Comparison of ENCODE assay signal across 9 cellular contexts in the genomic region with DNA sequence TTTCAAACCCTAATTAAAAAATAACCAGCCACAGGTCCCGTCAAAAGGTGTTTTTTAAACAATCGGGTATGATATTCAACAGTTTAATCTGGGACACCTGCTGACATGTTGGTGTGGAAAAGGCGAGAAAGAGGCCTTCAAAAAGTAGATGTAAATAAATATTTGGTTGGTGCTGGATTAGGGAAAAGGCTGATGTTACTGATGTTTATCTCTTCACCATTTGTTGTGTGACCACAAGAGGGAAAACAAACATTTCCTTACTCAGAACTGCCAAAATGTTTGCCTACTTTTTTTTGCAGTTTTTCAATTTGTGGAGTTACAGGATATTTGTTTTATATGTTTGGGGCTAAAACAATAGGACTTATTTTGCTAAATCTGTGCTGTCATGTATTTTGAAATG. TPM values are rescaled to one million over a fixed set of nuclear protein-coding genes. Genes with fewer than 3 reads are reported as not detected.
DNase-seq lines count a peak whose midpoint lies in the region; ATAC-seq and TF ChIP-seq lines count a peak whose summit lies in the region.
"Had no signal": no experiment of that assay in that cellular context is flagged by ENCODE, and none has a peak within 500 bp of the region (broad histone marks: within the 10 kb centered on the region; RNA-seq: fewer than 3 reads in every experiment).

No MANE protein-coding gene starts in this region.

- intact Hi-C loops in prostate gland (cut with DNase I): no loop called here

- TF ChIP-seq CTCF in fibroblast of villous mesenchyme (IDR thresholded peaks at IDR 0.05; ENCODE audit: insufficient read depth, low read depth, low read length) (no peak), prostate gland (IDR thresholded peaks at IDR 0.05) (peak in 1 of 4 experiments; percentile 20)

- ATAC-seq in SK-N-SH treated with all-trans-retinoic acid at 6 μM for 48 hours: peak; percentile 11; the same call in 1 of the 3 replicates
- ATAC-seq in GM18861 (IDR thresholded peaks at IDR 0.05; ENCODE audit: unreplicated experiment): no peak
- no peak for ATAC-seq in HG03108 (IDR thresholded peaks at IDR 0.05; ENCODE audit: unreplicated experiment)

- DNase-seq in ELR (ENCODE audit: low read depth) (peak; percentile 54), fibroblast of villous mesenchyme (ENCODE audit: low read depth) (peak; percentile 51), prostate gland (ENCODE audit: low spot score) (no peak), amniotic stem cell (lab: John Stamatoyannopoulos, UW) (no peak)
- no peak for DNase-seq in activated CD4-positive, alpha-beta T cell treated with anti-CD3 and anti-CD28 coated beads, Interleukin-2, amount 50 U/mL, for 48 hours
- DNase-seq: NCI-H187 treated with DMSO at 0.1 percent for 48 hours had no signal

- peak overlapping the region; percentile 90 for H3K27ac ChIP-seq in prostate gland

- H3K36me3 ChIP-seq in prostate gland: no peaks in the 10 kb centered on the region

- 4% methylated on average over 3 of the region's 3 CpGs for WGBS in prostate gland

- H3K4me3 ChIP-seq in fibroblast of villous mesenchyme (ENCODE audit: low read depth, low read length) (peak overlapping the region; percentile 68), prostate gland (peak overlapping the region; percentile 66 to 70)

- H3K27me3 ChIP-seq in prostate gland (replicated peaks; ENCODE audit: insufficient read depth): no peaks in the 10 kb centered on the region

- no peaks in the 10 kb centered on the region for H3K4me1 ChIP-seq in prostate gland (replicated peaks)

- H3K9me3 ChIP-seq in prostate gland: no peaks in the 10 kb centered on the region

- no peak for TF ChIP-seq POLR2A in prostate gland (IDR thresholded peaks at IDR 0.05)

TF ChIP-seq in SK-N-SH treated with all-trans-retinoic acid at 6 μM for 48 hours, 23 proteins besides CTCF, POLR2A, EP300 and RAD21:
- TF ChIP-seq RARB (CRISPR knock-in tag; IDR thresholded peaks at IDR 0.05): no peak
- TF ChIP-seq, protein P1, sequence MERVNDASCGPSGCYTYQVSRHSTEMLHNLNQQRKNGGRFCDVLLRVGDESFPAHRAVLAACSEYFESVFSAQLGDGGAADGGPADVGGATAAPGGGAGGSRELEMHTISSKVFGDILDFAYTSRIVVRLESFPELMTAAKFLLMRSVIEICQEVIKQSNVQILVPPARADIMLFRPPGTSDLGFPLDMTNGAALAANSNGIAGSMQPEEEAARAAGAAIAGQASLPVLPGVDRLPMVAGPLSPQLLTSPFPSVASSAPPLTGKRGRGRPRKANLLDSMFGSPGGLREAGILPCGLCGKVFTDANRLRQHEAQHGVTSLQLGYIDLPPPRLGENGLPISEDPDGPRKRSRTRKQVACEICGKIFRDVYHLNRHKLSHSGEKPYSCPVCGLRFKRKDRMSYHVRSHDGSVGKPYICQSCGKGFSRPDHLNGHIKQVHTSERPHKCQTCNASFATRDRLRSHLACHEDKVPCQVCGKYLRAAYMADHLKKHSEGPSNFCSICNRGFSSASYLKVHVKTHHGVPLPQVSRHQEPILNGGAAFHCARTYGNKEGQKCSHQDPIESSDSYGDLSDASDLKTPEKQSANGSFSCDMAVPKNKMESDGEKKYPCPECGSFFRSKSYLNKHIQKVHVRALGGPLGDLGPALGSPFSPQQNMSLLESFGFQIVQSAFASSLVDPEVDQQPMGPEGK (CRISPR knock-in tag; IDR thresholded peaks at IDR 0.05; ENCODE audit: borderline replicate concordance): no peak
- TF ChIP-seq, protein P2, sequence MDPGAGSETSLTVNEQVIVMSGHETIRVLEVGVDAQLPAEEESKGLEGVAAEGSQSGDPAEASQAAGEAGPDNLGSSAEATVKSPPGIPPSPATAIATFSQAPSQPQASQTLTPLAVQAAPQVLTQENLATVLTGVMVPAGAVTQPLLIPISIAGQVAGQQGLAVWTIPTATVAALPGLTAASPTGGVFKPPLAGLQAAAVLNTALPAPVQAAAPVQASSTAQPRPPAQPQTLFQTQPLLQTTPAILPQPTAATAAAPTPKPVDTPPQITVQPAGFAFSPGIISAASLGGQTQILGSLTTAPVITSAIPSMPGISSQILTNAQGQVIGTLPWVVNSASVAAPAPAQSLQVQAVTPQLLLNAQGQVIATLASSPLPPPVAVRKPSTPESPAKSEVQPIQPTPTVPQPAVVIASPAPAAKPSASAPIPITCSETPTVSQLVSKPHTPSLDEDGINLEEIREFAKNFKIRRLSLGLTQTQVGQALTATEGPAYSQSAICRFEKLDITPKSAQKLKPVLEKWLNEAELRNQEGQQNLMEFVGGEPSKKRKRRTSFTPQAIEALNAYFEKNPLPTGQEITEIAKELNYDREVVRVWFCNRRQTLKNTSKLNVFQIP (CRISPR knock-in tag; IDR thresholded peaks at IDR 0.05; ENCODE audit: borderline replicate concordance, low read depth): no peak
- TF ChIP-seq, protein P3, sequence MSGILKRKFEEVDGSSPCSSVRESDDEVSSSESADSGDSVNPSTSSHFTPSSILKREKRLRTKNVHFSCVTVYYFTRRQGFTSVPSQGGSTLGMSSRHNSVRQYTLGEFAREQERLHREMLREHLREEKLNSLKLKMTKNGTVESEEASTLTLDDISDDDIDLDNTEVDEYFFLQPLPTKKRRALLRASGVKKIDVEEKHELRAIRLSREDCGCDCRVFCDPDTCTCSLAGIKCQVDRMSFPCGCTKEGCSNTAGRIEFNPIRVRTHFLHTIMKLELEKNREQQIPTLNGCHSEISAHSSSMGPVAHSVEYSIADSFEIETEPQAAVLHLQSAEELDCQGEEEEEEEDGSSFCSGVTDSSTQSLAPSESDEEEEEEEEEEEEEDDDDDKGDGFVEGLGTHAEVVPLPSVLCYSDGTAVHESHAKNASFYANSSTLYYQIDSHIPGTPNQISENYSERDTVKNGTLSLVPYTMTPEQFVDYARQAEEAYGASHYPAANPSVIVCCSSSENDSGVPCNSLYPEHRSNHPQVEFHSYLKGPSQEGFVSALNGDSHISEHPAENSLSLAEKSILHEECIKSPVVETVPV (CRISPR knock-in tag; IDR thresholded peaks at IDR 0.05): no peak
- TF ChIP-seq ESRRG (CRISPR knock-in tag; IDR thresholded peaks at IDR 0.05): no peak
- TF ChIP-seq ZFP3 (CRISPR knock-in tag; IDR thresholded peaks at IDR 0.05): no peak
- TF ChIP-seq PPARA (CRISPR knock-in tag; IDR thresholded peaks at IDR 0.05; ENCODE audit: borderline replicate concordance): no peak
- TF ChIP-seq ZNF8 (CRISPR knock-in tag; IDR thresholded peaks at IDR 0.05): no peak
- TF ChIP-seq TCF4 (CRISPR knock-in tag; IDR thresholded peaks at IDR 0.05; ENCODE audit: borderline replicate concordance): no peak
- TF ChIP-seq ISL1 (CRISPR knock-in tag; IDR thresholded peaks at IDR 0.05): no peak
- TF ChIP-seq BACH2 (CRISPR knock-in tag; IDR thresholded peaks at IDR 0.05; ENCODE audit: borderline replicate concordance): no peak
- no peak for TF ChIP-seq ZNF70 (CRISPR knock-in tag; IDR thresholded peaks at IDR 0.05)
- no peak for TF ChIP-seq ZNF565 (CRISPR knock-in tag; conservative IDR thresholded peaks at IDR 0.05; ENCODE audit: low read depth)
- TF ChIP-seq TOX (CRISPR knock-in tag; IDR thresholded peaks at IDR 0.05; ENCODE audit: borderline replicate concordance): no peak

RNA-seq across cellular contexts. Expression of a gene that starts 0.7 kb away (rescaled TPM):
- total RNA-seq in fibroblast of villous mesenchyme: 39.7 and 58.9 TPM in 2 replicates
- total RNA-seq in prostate gland: 10 to 100 TPM; 34.3 to 48.6 TPM

Comparison
In these comparisons a context has a peak if more than half of its experiments do, and no peak if none do; other contexts are left out.
1. DNase-seq: peak in ELR (single experiment) and fibroblast of villous mesenchyme (single experiment); none in prostate gland (single experiment), amniotic stem cell (single experiment) and activated CD4-positive, alpha-beta T cell treated with anti-CD3 and anti-CD28 coated beads, Interleukin-2, amount 50 U/mL, for 48 hours (0 of 2).